ENCODE assay signal across 8 cellular contexts in genomic region chr3:196026059-196026458, GRCh38. TPM values are rescaled to one million over a fixed set of nuclear protein-coding genes. Genes with fewer than 3 reads are reported as not detected.
DNase-seq lines count a peak whose midpoint lies in the region; ATAC-seq, FAIRE-seq and TF ChIP-seq lines count a peak whose summit lies in the region.
"Not testable (repeated sequence)": the region's sequence is repeated elsewhere in the genome, so short reads cannot be mapped to it uniquely, and the experiment has no call there.

No MANE protein-coding gene starts in this region.

- peak; percentile 37 for DNase-seq in EL
- DNase-seq in HAP-1 (ENCODE audit: low spot score in 2 of 2) = peak; percentile 20 to 78
- not testable (repeated sequence) for DNase-seq in astrocyte (ENCODE audit: low read depth); right cardiac atrium; upper lobe of right lung
- DNase-seq in endothelial cell (ENCODE audit: low spot score) = peak; percentile 64
- peak in 2 of 3 donors; percentile 61 to 72 for DNase-seq in mucosa of descending colon

- not testable (repeated sequence) for H3K4me1 Mint-ChIP-seq in astrocyte (ENCODE audit: low read depth, unreplicated experiment); endothelial cell (ENCODE audit: unreplicated experiment)

- not testable (repeated sequence) for H3K4me1 ChIP-seq in HAP-1; astrocyte (ENCODE audit: insufficient read depth, low read length); right cardiac atrium (ENCODE audit: control insufficient read depth, insufficient read depth, low read length); mucosa of descending colon (ENCODE audit: low read depth); upper lobe of right lung
- H3K4me1 ChIP-seq in OCI-LY3 (ENCODE audit: low read length) = peaks cover 12% of the 10 kb centered on the region

- in situ Hi-C loops in HAP-1 (cut with MboI; ENCODE audit: low sequenced_read_pairs) = not testable (repeated sequence)

- not testable (repeated sequence) for H4K20me1 ChIP-seq in OCI-LY3 (ENCODE audit: insufficient read depth, low read length); astrocyte (ENCODE audit: insufficient read depth, low read length)

- intact Hi-C loops in right cardiac atrium (cut with DNase I); mucosa of descending colon (cut with DNase I, micrococcal nuclease); upper lobe of right lung (cut with DNase I): not testable (repeated sequence)

- not testable (repeated sequence) for H3K4me3 ChIP-seq in HAP-1; OCI-LY3 (ENCODE audit: low read length); astrocyte (ENCODE audit: insufficient read depth, low read depth, low read length); right cardiac atrium (ENCODE audit: low read length); mucosa of descending colon; upper lobe of right lung

- H3K79me2 ChIP-seq in OCI-LY3 (ENCODE audit: low read length); astrocyte (ENCODE audit: insufficient read depth, low read length): not testable (repeated sequence)

- FAIRE-seq in astrocyte (lab: Jason Lieb, UNC) = not testable (repeated sequence)

- not testable (repeated sequence) for H3K4me3 Mint-ChIP-seq in astrocyte (ENCODE audit: unreplicated experiment); endothelial cell (ENCODE audit: unreplicated experiment)

- peak; percentile 68 to 71 for ATAC-seq in right cardiac atrium
- peak; percentile 84 for ATAC-seq in mucosa of descending colon
- ATAC-seq in upper lobe of right lung = peak; percentile 88

- peak; percentile 64 for TF ChIP-seq CTCF in OCI-LY3 (IDR thresholded peaks at IDR 0.05; ENCODE audit: low read depth, low read length)
- TF ChIP-seq CTCF in astrocyte (IDR thresholded peaks at IDR 0.05; ENCODE audit: insufficient read depth, low read depth, low read length) = peak; percentile 21
- TF ChIP-seq CTCF in endothelial cell (IDR thresholded peaks at IDR 0.05; ENCODE audit: unreplicated experiment) = not testable (repeated sequence)
- peak; percentile 29 for TF ChIP-seq CTCF in mucosa of descending colon (IDR thresholded peaks at IDR 0.05)
- peak; percentile 31 for TF ChIP-seq CTCF in upper lobe of right lung (IDR thresholded peaks at IDR 0.05)

- H2AFZ ChIP-seq in OCI-LY3 (ENCODE audit: low read depth, low read length); astrocyte (ENCODE audit: low read depth, low read length): not testable (repeated sequence)

- H3K9me3 ChIP-seq in HAP-1; OCI-LY3 (ENCODE audit: insufficient read depth, low read length); astrocyte (ENCODE audit: insufficient read depth, low read depth, low read length); right cardiac atrium (ENCODE audit: control insufficient read depth, low read length); mucosa of descending colon; upper lobe of right lung: not testable (repeated sequence)

- not testable (repeated sequence) for H3K27ac ChIP-seq in OCI-LY3 (ENCODE audit: low read length); astrocyte (ENCODE audit: low read depth, low read length); right cardiac atrium (ENCODE audit: low read length); upper lobe of right lung

- H3K36me3 ChIP-seq in HAP-1 (replicated peaks); OCI-LY3 (replicated peaks; ENCODE audit: low read depth, low read length); astrocyte (ENCODE audit: insufficient read depth, low read length); mucosa of descending colon (ENCODE audit: low read depth); upper lobe of right lung: not testable (repeated sequence)

- H3K9me3 Mint-ChIP-seq in astrocyte (ENCODE audit: unreplicated experiment); endothelial cell (ENCODE audit: unreplicated experiment): not testable (repeated sequence)

- not testable (repeated sequence) for H3K27me3 ChIP-seq in HAP-1 (ENCODE audit: low read depth); OCI-LY3 (ENCODE audit: low read depth, low read length); astrocyte (ENCODE audit: insufficient read depth, low read length); right cardiac atrium (ENCODE audit: control insufficient read depth, insufficient read depth); upper lobe of right lung

- not testable (repeated sequence) for H3K36me3 Mint-ChIP-seq in astrocyte (ENCODE audit: low read depth, unreplicated experiment); endothelial cell (ENCODE audit: low read depth, unreplicated experiment)

- H3K4me2 ChIP-seq in OCI-LY3 (ENCODE audit: low read length); astrocyte (ENCODE audit: low read length): not testable (repeated sequence)

- 27% methylated on average over 10 of the region's 10 CpGs for WGBS in right cardiac atrium

- not testable (repeated sequence) for H3K27me3 Mint-ChIP-seq in astrocyte (ENCODE audit: low read depth, unreplicated experiment); endothelial cell (ENCODE audit: unreplicated experiment)

- H3K9ac ChIP-seq in OCI-LY3 (ENCODE audit: low read length); astrocyte (ENCODE audit: low read length): not testable (repeated sequence)

- H3K27ac Mint-ChIP-seq in astrocyte (ENCODE audit: unreplicated experiment); endothelial cell (ENCODE audit: unreplicated experiment): not testable (repeated sequence)

RNA-seq across cellular contexts. Expression of gene TFRC, which starts 55.8 kb away (rescaled TPM):
- total RNA-seq in astrocyte (98.4 and 104 TPM in 2 replicates), endothelial cell (ENCODE audit: unreplicated experiment) (23.5 TPM), right cardiac atrium (100 to 1,000 TPM in 1 of 4 donors, 10 to 100 TPM in 3; 64.1 to 199 (median 91.4) TPM), mucosa of descending colon (100 to 1,000 TPM; 119 to 225 (median 167) TPM), upper lobe of right lung (248 TPM)
- polyA plus RNA-seq in right cardiac atrium = 23.4 TPM
